In the genomic region with DNA sequence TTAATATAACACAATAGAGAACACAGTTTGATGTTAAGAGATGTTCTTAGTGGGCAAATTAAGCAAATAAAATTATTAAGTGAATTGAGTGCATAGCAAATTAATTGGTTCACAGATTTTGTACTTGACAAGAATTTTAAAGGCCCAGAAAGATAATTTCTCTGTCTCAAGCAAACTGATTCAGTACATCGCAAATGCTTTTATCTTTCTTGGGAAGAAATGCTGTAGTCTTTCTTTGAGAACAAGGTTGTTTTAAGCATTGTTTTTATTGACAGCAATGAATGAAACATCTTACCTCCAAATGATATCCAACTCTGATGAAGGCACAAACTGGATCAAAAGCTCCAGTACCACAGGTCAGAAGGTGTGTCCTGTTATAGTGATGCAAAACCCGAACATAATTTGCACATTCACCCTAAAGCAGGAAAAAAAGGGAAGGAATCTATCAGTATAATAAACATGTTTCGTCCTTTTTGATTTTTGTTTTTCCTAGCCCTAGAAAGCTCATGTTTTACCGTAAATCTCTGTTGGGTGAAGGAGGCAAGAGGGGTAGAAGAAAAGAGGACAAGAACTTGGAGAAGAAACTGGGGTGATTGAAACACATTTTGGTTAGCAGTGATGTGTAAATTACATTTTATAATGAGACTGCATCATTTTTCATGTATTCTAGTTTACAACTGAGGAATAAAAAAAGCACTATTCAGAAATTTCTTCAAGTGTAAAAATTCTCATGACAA, we compare ENCODE assay signal across 15 cellular contexts.
DNase-seq lines count a peak whose midpoint lies in the region; FAIRE-seq and TF ChIP-seq lines count a peak whose summit lies in the region.
"Had no signal": no experiment of that assay in that cellular context is flagged by ENCODE, and none has a peak within 500 bp of the region (broad histone marks: within the 10 kb centered on the region; RNA-seq: fewer than 3 reads in every experiment).

No MANE protein-coding gene starts in this region.

- H4K91ac ChIP-seq in H9 (ENCODE audit: insufficient read length, low read depth, low read length) (no peak overlapping the region), H1 (replicated peaks; ENCODE audit: insufficient read length, low read length) (no peak overlapping the region)

- CTCF ChIA-PET in H1 (lab: Charles Lee; ENCODE audit: partially characterized antibody) = interaction anchor here (1.5 kb wide), 1 partner anchor 57 kb away, joined by 3 read pairs; no protein-coding TSS in a partner anchor
- CTCF ChIA-PET in GM10248 (lab: Yijun Ruan, JAX) = interaction anchor here (1.0 kb wide), 1 partner anchor 14 kb away, joined by 3 read pairs; no protein-coding TSS in a partner anchor

- DNase-seq in H9 = no peak
- no peak for DNase-seq in H1 (ENCODE audit: low read depth in 1 of 2, low spot score in 2 of 2)
- peak; percentile 17 for DNase-seq in mesendoderm
- DNase-seq in NCI-H510A (lab: John Stamatoyannopoulos, UW) = no peak
- no peak for DNase-seq in activated gamma-delta T cell treated with Interleukin-2 at 50 U/mL for 16 hours
- DNase-seq in amygdala (lab: John Stamatoyannopoulos, UW) = no peak
- DNase-seq in GM10248 (ENCODE audit: extremely low spot score) = no peak
- DNase-seq: Caco-2; CD8-positive, alpha-beta T cell; DND-41; GF-D8; H7; IMR-90; KBM-7 had no signal

- TF ChIP-seq RAD21 in H1 (IDR thresholded peaks at IDR 0.05 in 1 of 2, conservative IDR thresholded peaks at IDR 0.05 in 1 of 2; ENCODE audit: low read depth in 2 of 2, low read length in 2 of 2) = no peak

- H3T11ph ChIP-seq in H9 (ENCODE audit: low read length) = no peak overlapping the region

- H3K4me1 ChIP-seq in H9 (ENCODE audit: insufficient read depth, low read length) (0 out of 2 replicates have a peak, but pooled peaks cover 2% of the 10 kb centered on the region), H1 (replicated peaks in 1 of 4; ENCODE audit: control insufficient read depth in 3 of 4, insufficient read depth in 4 of 4, low read length in 3 of 4) (peaks cover 0 to 11% (median 3%) of the 10 kb centered on the region in 4 experiments; a peak in 3 of 7 replicates), mesendoderm (ENCODE audit: control insufficient read depth, low read depth, low read length) (no peaks in the 10 kb centered on the region)
- H3K4me1 ChIP-seq: Caco-2 had no signal

- TF ChIP-seq EP300 in H1 (IDR thresholded peaks at IDR 0.05; ENCODE audit: borderline replicate concordance in 1 of 2, low read depth in 2 of 2, low read length in 2 of 2) = no peak

- POLR2A ChIA-PET in H1 (lab: Charles Lee; ENCODE audit: partially characterized antibody) (interaction anchor here (0.8 to 5.8 kb wide), 17 partner anchors 8 to 208 kb away, joined by 3 to 135 read pairs (median 6); no protein-coding TSS in a partner anchor), GM10248 (lab: Yijun Ruan, JAX) (no interaction called here)

- H2BK5ac ChIP-seq in H9 (ENCODE audit: insufficient read length, low read length) = no peak overlapping the region
- no peak overlapping the region for H2BK5ac ChIP-seq in H1 (ENCODE audit: low read depth, low read length)
- no peak overlapping the region for H2BK5ac ChIP-seq in mesendoderm (ENCODE audit: low read length)

- TF ChIP-seq CTCF in H9 (conservative IDR thresholded peaks at IDR 0.05) (no peak), H1 (IDR thresholded peaks at IDR 0.05; ENCODE audit: control extremely low read depth in 1 of 3, insufficient read depth in 1 of 3, low read depth in 1 of 3, low read length in 3 of 3) (no peak), GM10248 (IDR thresholded peaks at IDR 0.05; ENCODE audit: control extremely low read depth, extremely low read depth, low read depth, missing control alignments) (no peak)

- no peak overlapping the region for H2AFZ ChIP-seq in H9 (ENCODE audit: low read length)
- no peak overlapping the region for H2AFZ ChIP-seq in H1 (ENCODE audit: low read length)

- H2BK20ac ChIP-seq in H9 (ENCODE audit: low read depth, low read length, poor library complexity, severe bottlenecking) = no peak overlapping the region
- H2BK20ac ChIP-seq in H1 (ENCODE audit: low read length) = no peak overlapping the region

- H3K4me1 Mint-ChIP-seq in H9 = peaks cover 50 to 66% of the 10 kb centered on the region in 2 experiments
- H3K4me1 Mint-ChIP-seq: CD14-positive monocyte had no signal

- H3K56ac ChIP-seq in H9 (ENCODE audit: insufficient read length, low read depth, low read length) (no peak overlapping the region), H1 (replicated peaks; ENCODE audit: insufficient read length, low read depth, low read length) (no peak overlapping the region), mesendoderm (ENCODE audit: low read length) (no peak overlapping the region)

- no peaks in the 10 kb centered on the region for H3K9me3 ChIP-seq in H9 (ENCODE audit: control insufficient read depth, low read depth, low read length)
- H3K9me3 ChIP-seq in H1 (ENCODE audit: insufficient read depth in 2 of 2, low read depth in 1 of 2, low read length in 1 of 2) = no peaks in the 10 kb centered on the region
- H3K9me3 ChIP-seq: Caco-2 had no signal

- peak; percentile 72 to 75; a peak in 2 of 3 replicates for TF ChIP-seq POLR2A in H1 (IDR thresholded peaks at IDR 0.05; ENCODE audit: control extremely low read depth in 1 of 2, low read depth in 2 of 2, low read length in 2 of 2)

- H3K27me3 ChIP-seq in H9 (ENCODE audit: insufficient read depth, low read length) (no peaks in the 10 kb centered on the region), H1 (replicated peaks in 1 of 4; ENCODE audit: control insufficient read depth in 3 of 4, extremely low read depth in 1 of 4, insufficient read depth in 3 of 4, low read length in 3 of 4) (peaks cover 0 to 1% (median 0%) of the 10 kb centered on the region in 4 experiments; a peak in 1 of 7 replicates), mesendoderm (ENCODE audit: insufficient read depth, low read length, poor library complexity) (no peaks in the 10 kb centered on the region)

- H3K4me2 ChIP-seq in H9 (ENCODE audit: insufficient read depth, insufficient read length, low read length) (peak overlapping the region; percentile 19), H1 (ENCODE audit: insufficient read depth in 1 of 2, low read depth in 2 of 2, low read length in 2 of 2) (peak overlapping the region; percentile 13 to 33; a peak in 1 of 4 replicates), mesendoderm (ENCODE audit: low read length) (no peak overlapping the region)

- peak; percentile 81 for FAIRE-seq in H1 (lab: Jason Lieb, UNC)

- no peak overlapping the region for H3K18ac ChIP-seq in H9 (ENCODE audit: insufficient read length, low read depth, low read length)
- no peak overlapping the region for H3K18ac ChIP-seq in H1 (ENCODE audit: extremely low read depth, low read length)
- no peak overlapping the region for H3K18ac ChIP-seq in mesendoderm (ENCODE audit: low read length)

- H3K27ac ChIP-seq in H9 (ENCODE audit: insufficient read length, low read depth, low read length) (peak overlapping the region; percentile 89), H1 (ENCODE audit: low read depth, low read length) (no peak overlapping the region), mesendoderm (ENCODE audit: low read depth, low read length) (no peak overlapping the region)

- H3K9ac ChIP-seq in H9 (ENCODE audit: extremely low read depth, insufficient read length, low read length) (no peak overlapping the region), H1 (replicated peaks in 1 of 4; ENCODE audit: extremely low read depth in 1 of 4, low read depth in 3 of 4, low read length in 3 of 4) (no peak overlapping the region), mesendoderm (ENCODE audit: low read length) (no peak overlapping the region)

- H4K5ac ChIP-seq in H9 (ENCODE audit: insufficient read length, low read depth, low read length) (no peak overlapping the region), H1 (ENCODE audit: insufficient read length, low read depth, low read length) (no peak overlapping the region), mesendoderm (ENCODE audit: low read length) (no peak overlapping the region)

- peaks cover 3 to 7% of the 10 kb centered on the region in 2 experiments; a peak in 3 of 5 replicates for H3K9me3 Mint-ChIP-seq in H9

- H2BK15ac ChIP-seq in H9 (ENCODE audit: low read depth, low read length) (no peak overlapping the region), H1 (ENCODE audit: low read length) (no peak overlapping the region), mesendoderm (replicated peaks; ENCODE audit: low read depth) (no peak overlapping the region)

- H3K4ac ChIP-seq in H9 (ENCODE audit: low read depth, low read length) (no peak overlapping the region), H1 (replicated peaks; ENCODE audit: insufficient read length, low read depth, low read length) (no peak overlapping the region), mesendoderm (ENCODE audit: low read depth, low read length) (no peak overlapping the region)

- H3K14ac ChIP-seq in H9 (ENCODE audit: insufficient read depth, low read length) (no peak overlapping the region), H1 (ENCODE audit: insufficient read length) (no peak overlapping the region)

- H3K4me3 Mint-ChIP-seq in H9 = peak overlapping the region in 1 of 2 experiments; percentile 42; a peak in 3 of 5 replicates
- H3K4me3 Mint-ChIP-seq: CD14-positive monocyte; CD8-positive, alpha-beta T cell had no signal

- WGBS in H9 (ENCODE audit: extremely low coverage, insufficient read length, low lambda C conversion rate) = no CpG with 5 or more reads among the region's 4 CpGs
- WGBS in H1 (ENCODE audit: extremely low coverage in 1 of 2, insufficient coverage in 1 of 2, insufficient read length in 1 of 2, insufficient replicate concordance in 2 of 2, low coverage in 1 of 2, low lambda C conversion rate in 2 of 2, missing lambda C conversion rate in 1 of 2), 2 experiments = 57% methylated on average over 4 of the region's 4 CpGs; no CpG with 5 or more reads in 1 of the 2 experiments
- WGBS in mesendoderm (ENCODE audit: extremely low coverage, insufficient coverage, low lambda C conversion rate) = no CpG with 5 or more reads among the region's 4 CpGs

- H3K27ac Mint-ChIP-seq in H9 = peak overlapping the region; percentile 39 to 99 (median 74); a peak in 6 of 7 replicates
- H3K27ac Mint-ChIP-seq: CD14-positive monocyte; CD8-positive, alpha-beta T cell had no signal

- H3K4me3 ChIP-seq in H1 (ENCODE audit: extremely low read depth in 1 of 4, insufficient read depth in 2 of 4, low read depth in 3 of 4, low read length in 4 of 4) = peak overlapping the region in 1 of 4 experiments; percentile 54; a peak in 1 of 8 replicates
- H3K4me3 ChIP-seq in mesendoderm (ENCODE audit: low read length) = no peak overlapping the region

- no peak overlapping the region for H2AK5ac ChIP-seq in H9 (ENCODE audit: insufficient read length, low read length)
- H2AK5ac ChIP-seq in H1 (ENCODE audit: low read depth, low read length) = no peak overlapping the region
- H2AK5ac ChIP-seq in mesendoderm (ENCODE audit: low read length) = no peak overlapping the region

- H3K23ac ChIP-seq in H9 (ENCODE audit: insufficient read length, low read depth, low read length) (no peak overlapping the region), H1 (ENCODE audit: insufficient read length) (no peak overlapping the region), mesendoderm (ENCODE audit: low read length) (no peak overlapping the region)

- no peaks in the 10 kb centered on the region; the same call in 1 of the 2 replicates for H3K79me2 ChIP-seq in H9 (ENCODE audit: insufficient read depth, low read length)
- H3K79me2 ChIP-seq in H1 (ENCODE audit: control insufficient read depth in 1 of 2, insufficient read depth in 2 of 2, low read length in 2 of 2) = peaks cover 0 to 16% of the 10 kb centered on the region in 2 experiments; a peak in 2 of 4 replicates
- H3K79me2 ChIP-seq in mesendoderm (ENCODE audit: control insufficient read depth, insufficient read depth, low read length) = no peaks in the 10 kb centered on the region

- H3K23me2 ChIP-seq in H9 (ENCODE audit: insufficient read length, low read depth, low read length, poor library complexity, severe bottlenecking) (no peaks in the 10 kb centered on the region), H1 (ENCODE audit: low read depth, low read length) (no peaks in the 10 kb centered on the region)

- H3K79me1 ChIP-seq in H9 (ENCODE audit: insufficient read depth, low read depth, low read length, poor library complexity, severe bottlenecking) = no peaks in the 10 kb centered on the region
- no peaks in the 10 kb centered on the region for H3K79me1 ChIP-seq in H1 (ENCODE audit: low read depth, low read length)
- H3K79me1 ChIP-seq in mesendoderm (ENCODE audit: low read length) = no peaks in the 10 kb centered on the region

- H2BK12ac ChIP-seq in H9 (ENCODE audit: insufficient read length, low read depth, low read length) = no peak overlapping the region
- no peak overlapping the region for H2BK12ac ChIP-seq in H1 (ENCODE audit: low read depth, low read length)

- H2BK120ac ChIP-seq in H9 (ENCODE audit: low read depth, low read length, poor library complexity, severe bottlenecking) (no peak overlapping the region), H1 (replicated peaks; ENCODE audit: low read depth, low read length) (no peak overlapping the region), mesendoderm (ENCODE audit: low read depth, low read length) (no peak overlapping the region)

- no peaks in the 10 kb centered on the region for H3K27me3 Mint-ChIP-seq in H9 (ENCODE audit: low read depth)

- H3K36me3 ChIP-seq in H1 (ENCODE audit: control insufficient read depth in 2 of 4, insufficient read depth in 4 of 4, low read length in 3 of 4) (peaks cover 0 to 33% (median 15%) of the 10 kb centered on the region in 4 experiments; a peak in 5 of 8 replicates), mesendoderm (ENCODE audit: control insufficient read depth, insufficient read depth, low read length) (no peaks in the 10 kb centered on the region)

- H4K8ac ChIP-seq in H9 (replicated peaks; ENCODE audit: insufficient read length, low read depth, low read length) (no peak overlapping the region), H1 (ENCODE audit: extremely low read depth, insufficient read depth, low read length) (no peak overlapping the region), mesendoderm (ENCODE audit: low read depth, low read length) (no peak overlapping the region)

- H4K20me1 ChIP-seq in H9 (ENCODE audit: control insufficient read depth, insufficient read depth, insufficient read length) (no peaks in the 10 kb centered on the region), H1 (replicated peaks in 1 of 2; ENCODE audit: control insufficient read depth in 1 of 2, insufficient read depth in 2 of 2, low read length in 2 of 2) (peaks cover 1 to 3% of the 10 kb centered on the region in 2 experiments)

- H3K36me3 Mint-ChIP-seq in H9 (ENCODE audit: insufficient read depth in 1 of 3, low read depth in 3 of 3) = peaks cover 44 to 58% (median 47%) of the 10 kb centered on the region in 3 experiments
- H3K36me3 Mint-ChIP-seq: CD14-positive monocyte; CD8-positive, alpha-beta T cell had no signal
